In the genomic region with DNA sequence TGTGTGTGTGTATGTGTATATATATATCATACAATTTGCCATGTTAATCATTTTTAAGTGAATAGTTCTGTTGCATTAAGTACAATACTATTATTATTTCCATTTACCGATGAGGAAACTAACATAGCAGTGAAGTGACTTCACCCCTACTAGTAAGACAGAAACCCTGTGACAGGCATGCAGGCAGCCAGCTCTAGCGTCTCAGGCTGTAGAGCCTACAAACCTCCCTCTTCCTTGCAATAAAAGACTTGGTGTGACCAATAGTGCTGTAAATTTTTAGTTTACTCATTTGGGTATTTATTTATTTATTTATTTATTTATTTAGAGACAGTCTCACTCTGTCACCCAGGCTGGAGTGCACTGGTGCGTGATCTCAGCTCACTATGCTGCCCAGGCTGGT, we compare ENCODE assay signal across 17 cellular contexts. TPM values are rescaled to one million over a fixed set of nuclear protein-coding genes. Genes with fewer than 3 reads are reported as not detected.
DNase-seq lines count a peak whose midpoint lies in the region; ATAC-seq, FAIRE-seq and TF ChIP-seq lines count a peak whose summit lies in the region.
"Had no signal": no experiment of that assay in that cellular context is flagged by ENCODE, and none has a peak within 500 bp of the region (broad histone marks: within the 10 kb centered on the region; RNA-seq: fewer than 3 reads in every experiment).

No MANE protein-coding gene starts in this region.

- H3K9me3 ChIP-seq in GM12878 (replicated peaks; ENCODE audit: control insufficient read depth, insufficient read depth, low read length), result peaks cover 8% of the 10 kb centered on the region; the same call in 2 of the 3 replicates
- no peaks in the 10 kb centered on the region for H3K9me3 ChIP-seq in sigmoid colon

- H3K4me2 ChIP-seq in GM12878 (ENCODE audit: control insufficient read depth, insufficient read depth), result peak overlapping the region; percentile 59; the same call in 1 of the 2 replicates

- H3K4me1 ChIP-seq in GM12878 (ENCODE audit: control insufficient read depth, insufficient read depth, low read length), result peaks cover 88% of the 10 kb centered on the region
- H3K4me1 ChIP-seq in sigmoid colon, result peaks cover 0 to 76% (median 66%) of the 10 kb centered on the region in 4 donors

- POLR2A ChIA-PET in activated CD4-positive, alpha-beta T cell treated with anti-CD3 and anti-CD28 coated beads for 36 hours (lab: Charles Lee), result interaction anchor here (0.5 to 2.7 kb wide), 4 partner anchors 11 to 45 kb away, joined by 3 to 24 read pairs (median 4); no protein-coding TSS in a partner anchor
- POLR2A ChIA-PET in GM12878 (lab: Charles Lee), result interaction anchor here (0.6 to 10.6 kb wide), 12 partner anchors 9 to 130 kb away, joined by 3 to 270 read pairs (median 10); no protein-coding TSS in a partner anchor

- H3K27me3 ChIP-seq in GM12878 (replicated peaks in 1 of 2; ENCODE audit: control insufficient read depth in 2 of 2, insufficient read depth in 2 of 2, low read length in 1 of 2) (no peaks in the 10 kb centered on the region), sigmoid colon (no peaks in the 10 kb centered on the region)
- H3K27me3 ChIP-seq: BLaER1 treated with 17β-estradiol and CSF1 and Interleukin-3, amounts not matched to agents 10 nM and 100 nM had no signal

- H3K4me1 Mint-ChIP-seq in activated CD4-positive, alpha-beta T cell treated with anti-CD3 and anti-CD28 coated beads for 36 hours, result peaks cover 86% of the 10 kb centered on the region
- H3K4me1 Mint-ChIP-seq in IgD-negative memory B cell, result peaks cover 55 to 68% (median 66%) of the 10 kb centered on the region in 3 donors

- no TSS peak for BruUV-seq in GM12878 (replicated peaks; lab: Mats Ljungman, UMichigan)

- H3K9me3 Mint-ChIP-seq in activated CD4-positive, alpha-beta T cell treated with anti-CD3 and anti-CD28 coated beads for 36 hours (ENCODE audit: low read depth), result peaks cover 3% of the 10 kb centered on the region
- H3K9me3 Mint-ChIP-seq in IgD-negative memory B cell, result peaks cover 0 to 2% (median 0%) of the 10 kb centered on the region in 3 donors

- no peaks in the 10 kb centered on the region for H3K27me3 Mint-ChIP-seq in activated CD4-positive, alpha-beta T cell treated with anti-CD3 and anti-CD28 coated beads for 36 hours
- H3K27me3 Mint-ChIP-seq in IgD-negative memory B cell, result no peaks in the 10 kb centered on the region

- ATAC-seq in activated CD4-positive, alpha-beta T cell treated with anti-CD3 and anti-CD28 coated beads for 36 hours, result peak; percentile 27
- ATAC-seq in GM12878, result peak; percentile 26
- ATAC-seq: HCT116 had no signal

- peak overlapping the region; percentile 51 for H3K9ac ChIP-seq in GM12878 (ENCODE audit: control insufficient read depth, insufficient read depth, low read length)
- H3K9ac ChIP-seq: BLaER1 treated with 17β-estradiol and CSF1 and Interleukin-3, amounts not matched to agents 10 nM and 100 nM had no signal

- RAD21 ChIA-PET in GM12878 (lab: Charles Lee; ENCODE audit: unreplicated experiment), result interaction anchor here (0.6 to 17.1 kb wide), 12 partner anchors 8 to 184 kb away, joined by 3 to 418 read pairs (median 4); partner anchors contain the start of gene FNBP1

- H3K4me3 ChIP-seq in GM12878, result no peak overlapping the region
- H3K4me3 ChIP-seq in sigmoid colon, result no peak overlapping the region
- H3K4me3 ChIP-seq: BLaER1 treated with 17β-estradiol and CSF1 and Interleukin-3, amounts not matched to agents 10 nM and 100 nM; lung had no signal

- DNase-seq in activated CD4-positive, alpha-beta T cell treated with anti-CD3 and anti-CD28 coated beads for 36 hours, result peak; percentile 61
- no peak for DNase-seq in activated CD4-positive, alpha-beta T cell treated with anti-CD3 and anti-CD28 coated beads for 48 hours
- no peak for DNase-seq in GM12878 (ENCODE audit: low read depth, low spot score)
- DNase-seq in sigmoid colon, result no peak
- DNase-seq in foreskin melanocyte, result no peak
- no peak for DNase-seq in Kasumi-1 (lab: John Stamatoyannopoulos, UW)
- DNase-seq in NCI-H446 (lab: John Stamatoyannopoulos, UW), result no peak
- DNase-seq: 8988T, aorta, NCI-H2081 treated with DMSO at 0.1 percent for 48 hours had no signal

- peaks cover 8 to 30% of the 10 kb centered on the region in 2 experiments for H3K36me3 ChIP-seq in GM12878 (ENCODE audit: control insufficient read depth in 2 of 2, insufficient read depth in 2 of 2, low read length in 1 of 2)
- no peaks in the 10 kb centered on the region for H3K36me3 ChIP-seq in sigmoid colon

- no peak overlapping the region for H2AFZ ChIP-seq in GM12878 (ENCODE audit: control insufficient read depth, low read depth, low read length)

- no peak for TF ChIP-seq RAD21 in GM12878 (IDR thresholded peaks at IDR 0.05; ENCODE audit: insufficient read depth, low read depth, low read length)

- WGBS in GM12878 (ENCODE audit: insufficient coverage, insufficient replicate concordance, low lambda C conversion rate, missing lambda C conversion rate), result 0% methylated on average over 3 of the region's 3 CpGs
- 83 to 86% methylated on average over 3 of the region's 3 CpGs for WGBS in sigmoid colon, 2 donors

- H4K20me1 ChIP-seq in GM12878 (ENCODE audit: control insufficient read depth, insufficient read depth), result no peaks in the 10 kb centered on the region; the same call in 1 of the 2 replicates

- SMC1A ChIA-PET in GM12878 (lab: Charles Lee; ENCODE audit: uncharacterized antibody, unreplicated experiment), result interaction anchor here (1.2 to 28.7 kb wide), 7 partner anchors 10 to 85 kb away, joined by 3 to 763 read pairs (median 18); no protein-coding TSS in a partner anchor

- H3K27ac ChIP-seq in GM12878 (ENCODE audit: control insufficient read depth, insufficient read depth) (peak overlapping the region; percentile 83), sigmoid colon (peak overlapping the region; percentile 16 to 99 (median 92))
- H3K27ac ChIP-seq: BLaER1 treated with 17β-estradiol and CSF1 and Interleukin-3, amounts not matched to agents 10 nM and 100 nM; VCaP had no signal

- no peak for TF ChIP-seq CTCF in GM12878 (IDR thresholded peaks at IDR 0.05 in 2 of 3, conservative IDR thresholded peaks at IDR 0.05 in 1 of 3; ENCODE audit: control insufficient read depth in 2 of 3, extremely low read depth in 1 of 3, insufficient read depth in 1 of 3, low read depth in 3 of 3, low read length in 3 of 3)
- TF ChIP-seq CTCF in sigmoid colon (IDR thresholded peaks at IDR 0.05), result no peak

- intact Hi-C loops in activated CD4-positive, alpha-beta T cell treated with anti-CD3 and anti-CD28 coated beads for 36 hours (cut with DNase I, micrococcal nuclease), result no loop called here
- intact Hi-C loops in GM12878 (cut with micrococcal nuclease; ENCODE audit: unreplicated experiment), result no loop called here
- intact Hi-C loops in sigmoid colon (cut with DNase I), result no loop called here

- peaks cover 65% of the 10 kb centered on the region for H3K36me3 Mint-ChIP-seq in activated CD4-positive, alpha-beta T cell treated with anti-CD3 and anti-CD28 coated beads for 36 hours (ENCODE audit: low read depth)
- peaks cover 23% of the 10 kb centered on the region for H3K36me3 Mint-ChIP-seq in IgD-negative memory B cell

- in situ Hi-C loops in GM12878 (cut with MboI), result no loop called here

- TF ChIP-seq EP300 in GM12878 (IDR thresholded peaks at IDR 0.05; ENCODE audit: borderline replicate concordance in 1 of 2, control insufficient read depth in 1 of 2, low read depth in 2 of 2, low read length in 2 of 2) (no peak), sigmoid colon (IDR thresholded peaks at IDR 0.05) (no peak)

- CTCF ChIA-PET in activated CD4-positive, alpha-beta T cell treated with anti-CD3 and anti-CD28 coated beads for 36 hours (lab: Charles Lee), result interaction anchor here (0.5 to 1.7 kb wide), 5 partner anchors 20 to 45 kb away, joined by 3 to 7 read pairs (median 3); no protein-coding TSS in a partner anchor
- CTCF ChIA-PET in GM12878 (lab: Yijun Ruan, JAX), result interaction anchor here (1.0 to 3.1 kb wide), 5 partner anchors 10 to 21 kb away, joined by 3 to 12 read pairs (median 3); no protein-coding TSS in a partner anchor

- H3K27ac Mint-ChIP-seq in activated CD4-positive, alpha-beta T cell treated with anti-CD3 and anti-CD28 coated beads for 36 hours, result peak overlapping the region; percentile 96
- H3K27ac Mint-ChIP-seq in IgD-negative memory B cell, result peak overlapping the region; percentile 92 to 98 (median 92)

- no peak for FAIRE-seq in GM12878 (lab: Jason Lieb, UNC)
- FAIRE-seq: colon, endothelial cell of umbilical vein had no signal

- H3K4me3 Mint-ChIP-seq in activated CD4-positive, alpha-beta T cell treated with anti-CD3 and anti-CD28 coated beads for 36 hours, result no peak overlapping the region
- H3K4me3 Mint-ChIP-seq in IgD-negative memory B cell, result peak overlapping the region in 3 of 4 donors; percentile 41 to 83 (median 58)

- H3K79me2 ChIP-seq in GM12878 (ENCODE audit: control insufficient read depth, insufficient read depth, low read length), result peaks cover 98% of the 10 kb centered on the region

- TF ChIP-seq POLR2A in GM12878 (IDR thresholded peaks at IDR 0.05; ENCODE audit: low read depth, low read length) (no peak), sigmoid colon (IDR thresholded peaks at IDR 0.05) (no peak)

RNA-seq across cellular contexts. Expression of gene FNBP1, which starts 24.7 kb away (rescaled TPM):
- total RNA-seq in activated CD4-positive, alpha-beta T cell treated with anti-CD3 and anti-CD28 coated beads for 36 hours, result 100 to 1,000 TPM; 254 to 354 TPM
- 173 TPM for polyA plus RNA-seq in IgD-negative memory B cell
- total RNA-seq in GM12878 (2013; cell fraction: nucleolus; rRNA removed), result 1,139 and 1,239 TPM in 2 replicates
- total RNA-seq in GM12878 (2014; rRNA removed), result 167 and 204 TPM in 2 replicates
- total RNA-seq in GM12878 (2014; rRNA removed; fragmentation: Illumina TruSeq; extraction: Trizol), result 277 and 283 TPM in 2 replicates
- 353 and 356 TPM in 2 replicates for total RNA-seq in GM12878 (2021)
- 193 TPM for polyA plus RNA-seq in GM12878 (2011; ENCODE audit: low read depth)
- polyA plus RNA-seq in GM12878 (2011; rRNA removed), result 188 and 268 TPM in 2 replicates
- 82.5 and 118 TPM in 2 replicates for polyA plus RNA-seq in GM12878 (2011; cell fraction: cytosol; rRNA removed)
- 111 and 142 TPM in 2 replicates for polyA plus RNA-seq in GM12878 (2011; cell fraction: nucleus; rRNA removed)
- polyA plus RNA-seq in GM12878 (2012), result 288 and 297 TPM in 2 replicates
- polyA plus RNA-seq in GM12878 (2014; fragmentation: Illumina TruSeq; extraction: Trizol), result 258 and 290 TPM in 2 replicates
- 10 to 100 TPM; 64.5 to 80.5 TPM for polyA plus RNA-seq in GM12878 (2014; fragmentation: Nextera tagmentation; extraction: Ambion mirVana)
- 180 and 208 TPM in 2 replicates for polyA plus RNA-seq in GM12878 (2014; rRNA removed)
- 100 to 1,000 TPM; 165 to 170 TPM for polyA plus RNA-seq in GM12878 (2016; fragmentation: Nextera tagmentation; extraction: Ambion mirVana)
- polyA minus RNA-seq in GM12878 (2011; rRNA and poly(A)+ RNA removed), result 163 and 327 TPM in 2 replicates
- 124 and 136 TPM in 2 replicates for polyA minus RNA-seq in GM12878 (2011; cell fraction: cytosol; rRNA and poly(A)+ RNA removed)
- 73.0 and 135 TPM in 2 replicates for polyA minus RNA-seq in GM12878 (2011; cell fraction: nucleus; rRNA and poly(A)+ RNA removed)
- 100 to 1,000 TPM in 3 of 4 donors, 10 to 100 TPM in 1; 92.8 to 172 (median 104) TPM for total RNA-seq in sigmoid colon
- polyA plus RNA-seq in sigmoid colon, result 10 to 100 TPM; 12.5 to 39.0 (median 13.2) TPM

RNA-seq across cellular contexts. Expression of gene GPR107, which starts 35.4 kb away (rescaled TPM):
- total RNA-seq in activated CD4-positive, alpha-beta T cell treated with anti-CD3 and anti-CD28 coated beads for 36 hours, result 10 to 100 TPM; 17.7 to 19.7 TPM
- polyA plus RNA-seq in IgD-negative memory B cell (2.1 TPM), GM12878 (2011; rRNA removed) (21.4 and 23.2 TPM in 2 replicates), GM12878 (2014; fragmentation: Illumina TruSeq; extraction: Trizol) (13.2 and 14.0 TPM in 2 replicates), GM12878 (2014; fragmentation: Nextera tagmentation; extraction: Ambion mirVana) (1 to 10 TPM; 2.7 to 2.9 TPM), GM12878 (2014; rRNA removed) (10.0 and 11.2 TPM in 2 replicates), GM12878 (2016; fragmentation: Nextera tagmentation; extraction: Ambion mirVana) (10 to 100 TPM in 1 of 2 experiments, 1 to 10 TPM in 1; 6.3 to 10.9 TPM), sigmoid colon (10 to 100 TPM in 1 of 3 donors, 1 to 10 TPM in 2; 3.6 to 34.1 (median 3.7) TPM)
- total RNA-seq in GM12878 (2013; cell fraction: nucleolus; rRNA removed), result 50.0 and 61.3 TPM in 2 replicates
- total RNA-seq in GM12878 (2014; rRNA removed) (10.1 and 10.3 TPM in 2 replicates), GM12878 (2014; rRNA removed; fragmentation: Illumina TruSeq; extraction: Trizol) (9.9 and 10.0 TPM in 2 replicates), GM12878 (2021) (14.9 and 16.6 TPM in 2 replicates), sigmoid colon (10 to 100 TPM; 18.9 to 27.7 (median 21.6) TPM)
- 10.6 TPM for polyA plus RNA-seq in GM12878 (2011; ENCODE audit: low read depth)
- polyA plus RNA-seq in GM12878 (2011; cell fraction: cytosol; rRNA removed), result 11.0 and 12.5 TPM in 2 replicates
- polyA plus RNA-seq in GM12878 (2011; cell fraction: nucleus; rRNA removed), result 19.9 and 23.2 TPM in 2 replicates
- polyA plus RNA-seq in GM12878 (2012), result 14.5 and 22.9 TPM in 2 replicates
- polyA minus RNA-seq in GM12878 (2011; rRNA and poly(A)+ RNA removed), result 22.1 and 23.7 TPM in 2 replicates
- polyA minus RNA-seq in GM12878 (2011; cell fraction: cytosol; rRNA and poly(A)+ RNA removed), result 7.4 and 18.3 TPM in 2 replicates
- polyA minus RNA-seq in GM12878 (2011; cell fraction: nucleus; rRNA and poly(A)+ RNA removed), result 10.5 and 20.3 TPM in 2 replicates
